27 cellular contexts compared by ENCODE assay signal in the genomic region with DNA sequence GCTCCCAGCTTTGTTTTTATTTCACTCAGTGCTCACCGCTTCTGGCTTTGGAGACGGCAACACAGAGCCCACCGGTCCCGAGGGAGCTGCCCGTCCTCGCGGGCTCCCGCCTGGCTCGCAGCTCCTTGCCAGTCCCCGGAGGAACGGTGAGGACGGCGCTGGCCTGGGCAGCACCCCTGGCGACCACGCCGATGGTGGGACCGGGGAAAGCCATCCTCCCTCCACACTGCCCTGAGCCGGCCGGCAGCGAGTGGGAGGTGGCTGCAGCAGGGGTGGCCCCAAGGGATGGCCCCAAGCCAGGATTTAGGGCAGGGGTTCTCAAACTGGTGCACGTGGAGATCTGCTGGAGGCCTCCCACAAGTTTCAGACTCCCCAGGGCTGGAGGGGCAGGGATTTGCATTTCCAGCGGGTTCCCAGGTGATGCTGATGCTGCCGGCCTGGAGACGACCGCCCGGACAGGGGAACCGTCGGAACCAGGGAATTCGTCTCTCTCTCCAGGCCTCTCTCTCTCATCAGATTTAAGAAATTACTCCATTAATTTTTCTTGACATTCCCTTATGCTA.
"Had no signal": no experiment of that assay in that cellular context is flagged by ENCODE, and none has a peak within 500 bp of the region (broad histone marks: within the 10 kb centered on the region; RNA-seq: fewer than 3 reads in every experiment).

No MANE protein-coding gene starts in this region.

- H3K36me3 ChIP-seq: heart right ventricle, left ventricle myocardium inferior, neural progenitor cell, pancreas, right atrium auricular region, right lobe of liver, stomach, tibial artery, upper lobe of right lung had no signal

- FAIRE-seq: kidney, pancreas, urothelium cell line had no signal

- H3K27me3 ChIP-seq: hepatocyte, neural progenitor cell, right atrium auricular region, right lobe of liver, testis had no signal

- H3K4me3 ChIP-seq: heart right ventricle, hepatocyte, left ventricle myocardium inferior, lung, mucosa of descending colon, neural progenitor cell, pancreas, right atrium auricular region, right lobe of liver, smooth muscle cell, stomach, testis, tibial artery, upper lobe of right lung had no signal

- H2AFZ ChIP-seq: hepatocyte, neural progenitor cell had no signal

- H3K79me2 ChIP-seq: hepatocyte had no signal

- ATAC-seq: heart right ventricle; mucosa of descending colon; naive thymus-derived CD4-positive, alpha-beta T cell; pancreas; stimulated activated naive B cell treated with anti-CD40 and anti-IgM and Interleukin-4, amounts not matched to agents 10 μg/mL and 1 μg/mL and 100 μg/mL, for 72 hours; stimulated activated naive CD8-positive, alpha-beta T cell treated with anti-CD3 and anti-CD28 coated beads, Interleukin-15, Interleukin-2, amounts not matched to agents 100 U/mL and 50 U/mL, for 24 hours; upper lobe of right lung had no signal

- H3K9me3 ChIP-seq: heart right ventricle, left ventricle myocardium inferior, mucosa of descending colon, pancreas, right atrium auricular region, right lobe of liver, stomach, testis, tibial artery, upper lobe of right lung had no signal

- DNase-seq: heart right ventricle; kidney; left ventricle myocardium inferior; mesendoderm; midbrain; mucosa of descending colon; naive thymus-derived CD4-positive, alpha-beta T cell; nephron progenitor cell; posterior cingulate gyrus; stimulated activated CD4-positive, alpha-beta T cell treated with anti-CD3 and anti-CD28 coated beads, Interleukin-12 subunit alpha, Interleukin-12 subunit beta, amount 100 ng/mL, for 4 hours; stimulated activated CD4-positive, alpha-beta T cell treated with anti-CD3 and anti-CD28 coated beads, Interleukin-15, amount 100 ng/mL, for 24 hours; stimulated activated CD4-positive, alpha-beta T cell treated with anti-CD3 and anti-CD28 coated beads, Interleukin-2, amount 100 ng/mL, for 24 hours; stimulated activated CD4-positive, alpha-beta T cell treated with anti-CD3 and anti-CD28 coated beads, Interleukin-4, amount 100 ng/mL, for 1 hour; stimulated activated naive B cell treated with anti-CD40 and anti-IgM and Interleukin-4, amounts not matched to agents 10 μg/mL and 1 μg/mL and 100 μg/mL, for 72 hours; stimulated activated naive CD8-positive, alpha-beta T cell treated with anti-CD3 and anti-CD28 coated beads, Interleukin-15, Interleukin-2, amounts not matched to agents 100 U/mL and 50 U/mL, for 24 hours; stomach; testis; upper lobe of right lung had no signal

- H3K27ac ChIP-seq: heart right ventricle, hepatocyte, left ventricle myocardium inferior, neural progenitor cell, pancreas, right atrium auricular region, right lobe of liver, stomach, testis, tibial artery, upper lobe of right lung had no signal

- H3K4me2 ChIP-seq: hepatocyte, neural progenitor cell, smooth muscle cell had no signal

- H3K4me1 ChIP-seq: heart right ventricle, pancreas, right atrium auricular region, right lobe of liver, stomach, testis, tibial artery, upper lobe of right lung had no signal

- H3K9ac ChIP-seq: neural progenitor cell had no signal
